Comparison of ENCODE assay signal across 16 cellular contexts in the genomic region with DNA sequence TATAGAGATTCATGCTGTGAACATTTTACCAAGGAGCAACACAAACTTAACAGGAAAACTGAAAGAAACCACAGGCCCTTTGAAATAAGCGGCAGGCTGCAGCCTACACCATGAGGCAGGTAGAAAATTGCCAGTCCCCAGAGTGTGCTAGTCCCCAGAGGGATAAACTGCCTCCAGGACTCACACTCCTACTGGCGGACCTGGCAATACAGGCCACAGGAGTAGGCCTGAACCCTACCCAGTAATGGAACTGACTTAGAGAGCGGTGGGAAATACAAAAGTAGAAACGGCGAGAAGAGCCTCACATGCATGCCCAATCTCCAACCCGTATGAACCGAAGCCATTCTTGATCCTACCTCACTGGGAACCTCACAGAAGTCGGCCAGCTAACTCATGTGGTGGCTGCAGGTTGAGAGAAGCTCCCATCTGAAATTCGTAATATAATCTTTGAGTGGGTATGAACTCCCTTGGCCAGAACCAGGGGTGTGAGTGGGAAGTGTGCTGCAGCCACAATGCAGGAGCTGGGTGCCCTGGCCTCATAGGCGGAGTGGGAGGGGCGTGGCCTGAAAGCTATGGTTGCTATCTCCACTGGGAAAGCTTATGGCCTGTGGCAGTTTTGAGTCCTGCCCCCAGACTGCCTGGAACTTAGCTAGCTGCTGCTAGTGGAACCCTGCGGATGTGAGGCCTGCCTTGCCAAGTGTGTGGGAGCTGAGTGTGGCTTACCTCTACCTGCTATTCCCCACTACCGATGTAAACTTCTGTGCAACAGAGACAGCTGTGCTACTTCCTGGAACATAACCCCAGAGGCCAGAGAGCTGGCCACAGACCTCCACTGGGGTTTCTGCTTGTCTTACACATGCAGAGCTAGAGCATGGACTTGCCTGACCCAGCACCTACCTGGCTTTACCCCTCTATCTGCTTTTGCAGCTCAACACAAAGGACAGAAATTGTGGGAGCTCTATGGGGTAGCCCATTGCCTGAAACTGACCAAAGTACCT.
"Had no signal": no experiment of that assay in that cellular context is flagged by ENCODE, and none has a peak within 500 bp of the region (broad histone marks: within the 10 kb centered on the region; RNA-seq: fewer than 3 reads in every experiment).

No MANE protein-coding gene starts in this region.

- H3K36me3 ChIP-seq: adrenal gland, gastroesophageal sphincter, WERI-Rb-1 had no signal

- H3K27me3 ChIP-seq: adrenal gland, gastroesophageal sphincter had no signal

- H3K27ac ChIP-seq: adrenal gland, epithelial cell of prostate, gastroesophageal sphincter, WERI-Rb-1 had no signal

- H3K27ac Mint-ChIP-seq: activated T-helper 1 cell treated with anti-CD3 and anti-CD28 coated beads, Interleukin-12 subunit alpha, Interleukin-12 subunit beta, Interleukin-2, Interleukin-4 antibody, amounts not matched to agents 30 ng/mL and 10 ng/mL and 1 ng/mL, durations not matched to agents 14 hours and 24 hours and 36 hours; naive thymus-derived CD4-positive, alpha-beta T cell; progenitor cell of endocrine pancreas; stimulated activated memory B cell treated with anti-CD40 and anti-IgM and Interleukin-4, amounts not matched to agents 10 μg/mL and 1 μg/mL and 100 μg/mL, for 72 hours; type B pancreatic cell had no signal

- H3K4me1 ChIP-seq: adrenal gland, gastroesophageal sphincter had no signal

- H3K36me3 Mint-ChIP-seq: naive thymus-derived CD4-positive, alpha-beta T cell; stimulated activated memory B cell treated with anti-CD40 and anti-IgM and Interleukin-4, amounts not matched to agents 10 μg/mL and 1 μg/mL and 100 μg/mL, for 72 hours; type B pancreatic cell had no signal

- H3K9me3 ChIP-seq: gastroesophageal sphincter had no signal

- H3K27me3 Mint-ChIP-seq: progenitor cell of endocrine pancreas, type B pancreatic cell had no signal

- ATAC-seq: gastroesophageal sphincter; naive thymus-derived CD4-positive, alpha-beta T cell; right cardiac atrium; stimulated activated memory B cell treated with anti-CD40 and anti-IgM and Interleukin-4, amounts not matched to agents 10 μg/mL and 1 μg/mL and 100 μg/mL, for 72 hours had no signal

- H3K4me3 Mint-ChIP-seq: activated T-helper 1 cell treated with anti-CD3 and anti-CD28 coated beads, Interleukin-12 subunit alpha, Interleukin-12 subunit beta, Interleukin-2, Interleukin-4 antibody, amounts not matched to agents 30 ng/mL and 10 ng/mL and 1 ng/mL, durations not matched to agents 14 hours and 24 hours and 36 hours; naive thymus-derived CD4-positive, alpha-beta T cell; stimulated activated memory B cell treated with anti-CD40 and anti-IgM and Interleukin-4, amounts not matched to agents 10 μg/mL and 1 μg/mL and 100 μg/mL, for 72 hours; type B pancreatic cell had no signal

- DNase-seq: activated CD4-positive, alpha-beta T cell treated with anti-CD3 and anti-CD28 coated beads for 4 hours; activated naive CD4-positive, alpha-beta T cell treated with Interleukin-2 at 50 U/mL for 16 hours; adrenal gland; caudate nucleus; cortex of kidney; effector CD8-positive, alpha-beta T cell; naive thymus-derived CD4-positive, alpha-beta T cell; occipital lobe; right cardiac atrium; WERI-Rb-1 had no signal

- H3K4me3 ChIP-seq: adrenal gland, gastroesophageal sphincter had no signal

- H3K4me1 Mint-ChIP-seq: naive thymus-derived CD4-positive, alpha-beta T cell; stimulated activated memory B cell treated with anti-CD40 and anti-IgM and Interleukin-4, amounts not matched to agents 10 μg/mL and 1 μg/mL and 100 μg/mL, for 72 hours had no signal
